ENCODE assay signal across 28 cellular contexts in the genomic region with DNA sequence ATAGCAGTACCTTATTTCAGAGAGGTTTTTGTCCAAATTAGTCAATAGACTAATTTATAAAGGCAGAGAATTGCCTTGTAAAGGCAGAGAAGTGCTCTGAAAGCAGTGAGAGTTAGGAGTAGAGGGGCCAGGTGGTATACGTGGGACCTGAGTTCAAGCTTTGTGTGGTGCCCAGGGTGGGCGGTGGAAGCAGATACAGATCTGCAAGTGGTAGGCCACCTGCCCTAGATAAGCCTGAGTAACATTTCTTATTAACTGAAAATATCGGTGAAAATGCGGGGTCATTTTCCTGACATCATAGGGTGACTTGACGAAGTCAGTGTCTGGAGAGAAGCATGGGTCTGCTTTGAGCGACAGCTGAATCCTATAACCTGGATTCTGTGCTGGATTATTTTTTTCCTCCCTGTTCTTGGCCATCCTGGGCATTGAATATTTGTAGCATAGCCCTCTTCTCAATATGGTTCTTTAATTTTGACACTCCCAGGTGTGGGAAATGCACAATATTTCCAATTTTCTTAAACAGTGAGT.
DNase-seq lines count a peak whose midpoint lies in the region; ATAC-seq and TF ChIP-seq lines count a peak whose summit lies in the region.
"Had no signal": no experiment of that assay in that cellular context is flagged by ENCODE, and none has a peak within 500 bp of the region (broad histone marks: within the 10 kb centered on the region; RNA-seq: fewer than 3 reads in every experiment).

No MANE protein-coding gene starts in this region.

- no peak for TF ChIP-seq EP300 in tibial nerve (IDR thresholded peaks at IDR 0.05)

- H3K18ac ChIP-seq in trophoblast cell (ENCODE audit: low read length) = no peak overlapping the region

- CTCF ChIA-PET in activated CD8-positive, alpha-beta memory T cell treated with anti-CD3 and anti-CD28 coated beads, Interleukin-2, amount 10 ng/mL, durations not matched to agents 7 days and 5 days (lab: Charles Lee) = no interaction called here
- CTCF ChIA-PET in GM10248 (lab: Yijun Ruan, JAX) = no interaction called here

- H3K4me3 ChIP-seq in trophoblast cell (ENCODE audit: low read depth, low read length) = no peak overlapping the region
- H3K4me3 ChIP-seq in tibial nerve = no peak overlapping the region
- H3K4me3 ChIP-seq in lower leg skin (ENCODE audit: low read depth, poor library complexity, severe bottlenecking) = no peak overlapping the region
- H3K4me3 ChIP-seq: colonic mucosa, GM12878, MG63, ovary, suprapubic skin had no signal

- H3K14ac ChIP-seq in trophoblast cell (ENCODE audit: low read length) = no peak overlapping the region

- no peak overlapping the region for H2BK5ac ChIP-seq in trophoblast cell (ENCODE audit: low read depth, low read length, poor library complexity)

- no peak for ATAC-seq in activated CD8-positive, alpha-beta memory T cell treated with anti-CD3 and anti-CD28 coated beads, Interleukin-2, amount 10 ng/mL, durations not matched to agents 7 days and 5 days
- ATAC-seq: GM12878 had no signal

- peaks cover 40% of the 10 kb centered on the region for H3K36me3 Mint-ChIP-seq in activated CD8-positive, alpha-beta memory T cell treated with anti-CD3 and anti-CD28 coated beads, Interleukin-2, amount 10 ng/mL, durations not matched to agents 7 days and 5 days
- peaks cover 93% of the 10 kb centered on the region for H3K36me3 Mint-ChIP-seq in activated T-helper 2 cell treated with anti-CD3 and anti-CD28 coated beads, Interferon-gamma antibody, Interleukin-2, Interleukin-4, amounts not matched to agents 10 μg/mL and 5 μg/mL and 100 μg/mL, durations not matched to agents 14 hours and 24 hours and 36 hours (ENCODE audit: low read depth)

- WGBS in trophoblast cell (ENCODE audit: extremely low coverage, insufficient coverage, insufficient read length) = no CpG with 5 or more reads among the region's 6 CpGs
- 94% methylated on average over 6 of the region's 6 CpGs for WGBS in tibial nerve, 2 donors
- WGBS in lower leg skin, 2 donors = 89 to 96% methylated on average over 6 of the region's 6 CpGs

- H2AFZ ChIP-seq in trophoblast cell (ENCODE audit: insufficient read depth, low read length, poor library complexity) = no peak overlapping the region

- no peak overlapping the region for H2AK5ac ChIP-seq in trophoblast cell (ENCODE audit: low read length)

- H3K4ac ChIP-seq in trophoblast cell (ENCODE audit: low read depth, low read length) = no peak overlapping the region

- H4K12ac ChIP-seq in trophoblast cell (ENCODE audit: low read depth, low read length) = no peak overlapping the region

- POLR2A ChIA-PET in GM10248 (lab: Yijun Ruan, JAX) = no interaction called here

- no peak for DNase-seq in activated CD8-positive, alpha-beta memory T cell treated with anti-CD3 and anti-CD28 coated beads, Interleukin-2, amount 10 ng/mL, durations not matched to agents 7 days and 5 days
- DNase-seq in activated CD8-positive, alpha-beta memory T cell treated with anti-CD3 and anti-CD28 coated beads, Interleukin-2, amount 50 U/mL, for 48 hours = no peak
- no peak for DNase-seq in activated T-helper 2 cell treated with anti-CD3 and anti-CD28 coated beads, Interferon-gamma antibody, Interleukin-2, Interleukin-4, amounts not matched to agents 10 μg/mL and 5 μg/mL and 100 μg/mL, durations not matched to agents 14 hours and 24 hours and 36 hours (ENCODE audit: low spot score)
- DNase-seq in trophoblast cell = no peak
- DNase-seq in tibial nerve (ENCODE audit: low spot score in 2 of 2) = no peak
- DNase-seq in GM10248 (ENCODE audit: extremely low spot score) = no peak
- DNase-seq in lower leg skin (ENCODE audit: low spot score in 2 of 2) = no peak
- DNase-seq: activated naive CD8-positive, alpha-beta T cell treated with anti-CD3 and anti-CD28 coated beads, Interleukin-2, amount 10 ng/mL, durations not matched to agents 7 days and 5 days; aorta; colonic mucosa; DMS 273 treated with DMSO at 0.1 percent for 48 hours; effector memory CD4-positive, alpha-beta T cell; GOT3; hippocampal formation; left cardiac atrium; MG63; NCI-H1105 treated with DMSO at 0.1 percent for 48 hours; NCI-H1930; NCI-H2227 treated with DMSO at 0.1 percent for 48 hours; NCI-H526 treated with DMSO at 0.1 percent for 48 hours; ovary; SHP77; stimulated activated naive CD4-positive, alpha-beta T cell treated with Interleukin-2 at 50 U/mL for 16 hours had no signal

- intact Hi-C loops in activated T-helper 2 cell treated with anti-CD3 and anti-CD28 coated beads, Interferon-gamma antibody, Interleukin-2, Interleukin-4, amounts not matched to agents 10 μg/mL and 5 μg/mL and 100 μg/mL, durations not matched to agents 14 hours and 24 hours and 36 hours (cut with micrococcal nuclease) = loop anchor here (5.0 kb wide), 1 partner anchor 37 kb away; no protein-coding TSS in a partner anchor
- intact Hi-C loops in lower leg skin (cut with DNase I; ENCODE audit: low total_unique reads) = no loop called here

- H3K27me3 Mint-ChIP-seq in activated CD8-positive, alpha-beta memory T cell treated with anti-CD3 and anti-CD28 coated beads, Interleukin-2, amount 10 ng/mL, durations not matched to agents 7 days and 5 days = no peaks in the 10 kb centered on the region
- H3K27me3 Mint-ChIP-seq in activated T-helper 2 cell treated with anti-CD3 and anti-CD28 coated beads, Interferon-gamma antibody, Interleukin-2, Interleukin-4, amounts not matched to agents 10 μg/mL and 5 μg/mL and 100 μg/mL, durations not matched to agents 14 hours and 24 hours and 36 hours (ENCODE audit: low read depth) = no peaks in the 10 kb centered on the region
- H3K27me3 Mint-ChIP-seq: activated naive CD8-positive, alpha-beta T cell treated with anti-CD3 and anti-CD28 coated beads, Interleukin-2, amount 10 ng/mL, durations not matched to agents 7 days and 5 days had no signal

- H3K23ac ChIP-seq in trophoblast cell (ENCODE audit: low read length) = no peak overlapping the region

- H3K4me1 Mint-ChIP-seq in activated CD8-positive, alpha-beta memory T cell treated with anti-CD3 and anti-CD28 coated beads, Interleukin-2, amount 10 ng/mL, durations not matched to agents 7 days and 5 days = peaks cover 63% of the 10 kb centered on the region
- H3K4me1 Mint-ChIP-seq in activated T-helper 2 cell treated with anti-CD3 and anti-CD28 coated beads, Interferon-gamma antibody, Interleukin-2, Interleukin-4, amounts not matched to agents 10 μg/mL and 5 μg/mL and 100 μg/mL, durations not matched to agents 14 hours and 24 hours and 36 hours (ENCODE audit: low read depth) = peaks cover 92% of the 10 kb centered on the region

- H3K4me2 ChIP-seq in trophoblast cell (ENCODE audit: low read length) = no peak overlapping the region

- H2BK120ac ChIP-seq in trophoblast cell (ENCODE audit: insufficient read depth, low read length, poor library complexity) = no peak overlapping the region

- peaks cover 54% of the 10 kb centered on the region for H3K36me3 ChIP-seq in KOPT-K1 (ENCODE audit: insufficient read depth, low read length)
- H3K36me3 ChIP-seq in trophoblast cell (ENCODE audit: control insufficient read depth in 1 of 2, insufficient read depth in 2 of 2, low read length in 2 of 2) = peaks cover 0 to 2% of the 10 kb centered on the region in 2 experiments
- H3K36me3 ChIP-seq in tibial nerve = no peaks in the 10 kb centered on the region
- H3K36me3 ChIP-seq: colonic mucosa, MG63, ovary, suprapubic skin had no signal

- H2BK12ac ChIP-seq in trophoblast cell (ENCODE audit: low read length) = peak overlapping the region; percentile 17

- H3K27me3 ChIP-seq in trophoblast cell (ENCODE audit: insufficient read depth, low read length) = no peaks in the 10 kb centered on the region
- no peaks in the 10 kb centered on the region for H3K27me3 ChIP-seq in tibial nerve
- H3K27me3 ChIP-seq: colonic mucosa, MG63, ovary, suprapubic skin had no signal

- H3K27ac ChIP-seq in KOPT-K1 (ENCODE audit: low read depth, low read length, poor library complexity, severe bottlenecking) = peak overlapping the region; percentile 98
- H3K27ac ChIP-seq in trophoblast cell (ENCODE audit: low read depth, low read length) = no peak overlapping the region
- no peak overlapping the region for H3K27ac ChIP-seq in tibial nerve
- H3K27ac ChIP-seq: colonic mucosa, ovary, suprapubic skin had no signal

- TF ChIP-seq CTCF in tibial nerve (IDR thresholded peaks at IDR 0.05) (no peak), GM10248 (IDR thresholded peaks at IDR 0.05; ENCODE audit: control extremely low read depth, extremely low read depth, low read depth, missing control alignments) (no peak), lower leg skin (IDR thresholded peaks at IDR 0.05) (no peak)

- no peak overlapping the region for H4K8ac ChIP-seq in trophoblast cell (ENCODE audit: low read depth, low read length)

- no peaks in the 10 kb centered on the region for H3K79me2 ChIP-seq in trophoblast cell (ENCODE audit: control insufficient read depth, insufficient read depth, low read length, poor library complexity)

- no peak overlapping the region for H3K4me3 Mint-ChIP-seq in activated CD8-positive, alpha-beta memory T cell treated with anti-CD3 and anti-CD28 coated beads, Interleukin-2, amount 10 ng/mL, durations not matched to agents 7 days and 5 days
- H3K4me3 Mint-ChIP-seq in activated T-helper 2 cell treated with anti-CD3 and anti-CD28 coated beads, Interferon-gamma antibody, Interleukin-2, Interleukin-4, amounts not matched to agents 10 μg/mL and 5 μg/mL and 100 μg/mL, durations not matched to agents 14 hours and 24 hours and 36 hours (ENCODE audit: low read depth) = peak overlapping the region; percentile 68
- H3K4me3 Mint-ChIP-seq: activated naive CD8-positive, alpha-beta T cell treated with anti-CD3 and anti-CD28 coated beads, Interleukin-2, amount 10 ng/mL, durations not matched to agents 7 days and 5 days; CD14-positive monocyte; neural crest cell had no signal

- H3K27ac Mint-ChIP-seq in activated CD8-positive, alpha-beta memory T cell treated with anti-CD3 and anti-CD28 coated beads, Interleukin-2, amount 10 ng/mL, durations not matched to agents 7 days and 5 days = peak overlapping the region; percentile 30
- peak overlapping the region; percentile 98 for H3K27ac Mint-ChIP-seq in activated T-helper 2 cell treated with anti-CD3 and anti-CD28 coated beads, Interferon-gamma antibody, Interleukin-2, Interleukin-4, amounts not matched to agents 10 μg/mL and 5 μg/mL and 100 μg/mL, durations not matched to agents 14 hours and 24 hours and 36 hours
- H3K27ac Mint-ChIP-seq: activated naive CD8-positive, alpha-beta T cell treated with anti-CD3 and anti-CD28 coated beads, Interleukin-2, amount 10 ng/mL, durations not matched to agents 7 days and 5 days had no signal

- H3K9me3 Mint-ChIP-seq in activated CD8-positive, alpha-beta memory T cell treated with anti-CD3 and anti-CD28 coated beads, Interleukin-2, amount 10 ng/mL, durations not matched to agents 7 days and 5 days (ENCODE audit: low read depth) = no peaks in the 10 kb centered on the region
- no peaks in the 10 kb centered on the region for H3K9me3 Mint-ChIP-seq in activated T-helper 2 cell treated with anti-CD3 and anti-CD28 coated beads, Interferon-gamma antibody, Interleukin-2, Interleukin-4, amounts not matched to agents 10 μg/mL and 5 μg/mL and 100 μg/mL, durations not matched to agents 14 hours and 24 hours and 36 hours
- H3K9me3 Mint-ChIP-seq: activated naive CD8-positive, alpha-beta T cell treated with anti-CD3 and anti-CD28 coated beads, Interleukin-2, amount 10 ng/mL, durations not matched to agents 7 days and 5 days; CD14-positive monocyte; neural crest cell had no signal

- H3K9ac ChIP-seq in trophoblast cell (ENCODE audit: low read length) = no peak overlapping the region

- peaks cover 0 to 6% of the 10 kb centered on the region in 2 experiments for H3K4me1 ChIP-seq in trophoblast cell (ENCODE audit: control insufficient read depth in 1 of 2, insufficient read depth in 2 of 2, low read length in 2 of 2)
- H3K4me1 ChIP-seq in tibial nerve = peaks cover 0 to 39% (median 24%) of the 10 kb centered on the region in 4 donors

- TF ChIP-seq POLR2A in tibial nerve (IDR thresholded peaks at IDR 0.05) (no peak), lower leg skin (IDR thresholded peaks at IDR 0.05) (no peak)

- H3K9me3 ChIP-seq in KOPT-K1 (ENCODE audit: insufficient read depth, low read length, poor library complexity, severe bottlenecking) (no peaks in the 10 kb centered on the region), trophoblast cell (ENCODE audit: insufficient read depth, low read depth, low read length) (no peaks in the 10 kb centered on the region), tibial nerve (no peaks in the 10 kb centered on the region)
- H3K9me3 ChIP-seq: colonic mucosa, MG63, ovary, suprapubic skin had no signal

- no peaks in the 10 kb centered on the region for H3K79me1 ChIP-seq in trophoblast cell (ENCODE audit: low read length)

- H4K91ac ChIP-seq in trophoblast cell (ENCODE audit: low read depth, low read length) = no peak overlapping the region
